In genomic region chr2:208346756-208347155, GRCh38 we compare ENCODE assay signal across 2 cellular contexts.
TF ChIP-seq lines count a peak whose summit lies in the region.

No MANE protein-coding gene starts in this region.

TF ChIP-seq in liver, 16 proteins besides CTCF, POLR2A, EP300 and RAD21:
- TF ChIP-seq SP1 (IDR thresholded peaks at IDR 0.05) = peak; percentile 16
- TF ChIP-seq FOXA1 (IDR thresholded peaks at IDR 0.05) = no peak
- TF ChIP-seq, protein P1, sequence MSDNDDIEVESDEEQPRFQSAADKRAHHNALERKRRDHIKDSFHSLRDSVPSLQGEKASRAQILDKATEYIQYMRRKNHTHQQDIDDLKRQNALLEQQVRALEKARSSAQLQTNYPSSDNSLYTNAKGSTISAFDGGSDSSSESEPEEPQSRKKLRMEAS (IDR thresholded peaks at IDR 0.05) = no peak
- TF ChIP-seq EGR1 (IDR thresholded peaks at IDR 0.05; ENCODE audit: low read depth in 2 of 2) = no peak
- no peak for TF ChIP-seq ATF3 (IDR thresholded peaks at IDR 0.05)
- TF ChIP-seq JUND (IDR thresholded peaks at IDR 0.05) = no peak
- TF ChIP-seq HNF4G (IDR thresholded peaks at IDR 0.05) = no peak
- TF ChIP-seq HNF4A (conservative IDR thresholded peaks at IDR 0.05) = peak in 1 of 2 donors; percentile 5
- no peak for TF ChIP-seq ZBTB33 (IDR thresholded peaks at IDR 0.05)
- TF ChIP-seq TAF1 (conservative IDR thresholded peaks at IDR 0.05) = no peak
- TF ChIP-seq FOXA2 (IDR thresholded peaks at IDR 0.05) = no peak
- TF ChIP-seq RXRA (IDR thresholded peaks at IDR 0.05) = no peak
- peak; percentile 28 for TF ChIP-seq YY1 (IDR thresholded peaks at IDR 0.05)
- TF ChIP-seq NR2F2 (IDR thresholded peaks at IDR 0.05) = no peak

TF ChIP-seq in HepG2, 621 proteins besides CTCF, POLR2A, EP300 and RAD21:
- TF ChIP-seq SIX4 (CRISPR knock-in tag; IDR thresholded peaks at IDR 0.05) (no peak), ZBTB49 (CRISPR knock-in tag; IDR thresholded peaks at IDR 0.05; ENCODE audit: borderline replicate concordance) (no peak), ZNF337 (CRISPR knock-in tag; IDR thresholded peaks at IDR 0.05; ENCODE audit: borderline replicate concordance, low read depth) (no peak), KDM3A (CRISPR knock-in tag; IDR thresholded peaks at IDR 0.05; ENCODE audit: low read depth) (no peak), ZNF121 (CRISPR knock-in tag; IDR thresholded peaks at IDR 0.05) (no peak), ATRX (CRISPR knock-in tag; IDR thresholded peaks at IDR 0.05; ENCODE audit: borderline replicate concordance) (no peak)
TF ChIP-seq in HepG2: peak in this region for 0.
